Comparison of ENCODE assay signal across 19 cellular contexts in genomic region chr3:120646771-120647449, GRCh38. TPM values are rescaled to one million over a fixed set of nuclear protein-coding genes. Genes with fewer than 3 reads are reported as not detected.
"Had no signal": no experiment of that assay in that cellular context is flagged by ENCODE, and none has a peak within 500 bp of the region (broad histone marks: within the 10 kb centered on the region; RNA-seq: fewer than 3 reads in every experiment).

No MANE protein-coding gene starts in this region.

- H3K27me3 ChIP-seq: adrenal gland, thyroid gland, vagina had no signal

- H3K27ac Mint-ChIP-seq: effector memory CD8-positive, alpha-beta T cell; natural killer cell treated with Interleukin-12 subunit alpha and Interleukin-12 subunit beta and Interleukin-15 and Interleukin-18, amount 100 ng/mL, for 72 hours; T-cell had no signal

- H3K9me3 Mint-ChIP-seq: central memory CD8-positive, alpha-beta T cell; effector memory CD8-positive, alpha-beta T cell; natural killer cell treated with Interleukin-12 subunit alpha and Interleukin-12 subunit beta and Interleukin-15 and Interleukin-18, amount 100 ng/mL, for 72 hours; stimulated activated naive CD8-positive, alpha-beta T cell treated with anti-CD3 and anti-CD28 coated beads, Interleukin-15, amount 100 ng/mL, for 72 hours; T-cell had no signal

- H3K9me3 ChIP-seq: adrenal gland, mucosa of descending colon, psoas muscle, thyroid gland, vagina had no signal

- H3K4me3 ChIP-seq: adrenal gland, mucosa of descending colon, psoas muscle, thyroid gland, vagina had no signal

- ATAC-seq: effector memory CD8-positive, alpha-beta T cell; mucosa of descending colon; natural killer cell treated with Interleukin-12 subunit alpha and Interleukin-12 subunit beta and Interleukin-15 and Interleukin-18, amount 100 ng/mL, for 72 hours; stimulated activated naive CD8-positive, alpha-beta T cell treated with anti-CD3 and anti-CD28 coated beads, Interleukin-15, amount 100 ng/mL, for 72 hours; T-cell had no signal

- H3K36me3 ChIP-seq: adrenal gland, vagina had no signal

- H3K4me1 Mint-ChIP-seq: central memory CD8-positive, alpha-beta T cell; stimulated activated naive CD8-positive, alpha-beta T cell treated with anti-CD3 and anti-CD28 coated beads, Interleukin-15, amount 100 ng/mL, for 72 hours; T-cell had no signal

- DNase-seq: activated CD4-positive, CD25-positive, alpha-beta regulatory T cell; activated naive CD4-positive, alpha-beta T cell treated with anti-CD3 and anti-CD28 coated beads, Interleukin-2, amount 50 U/mL, for 16 hours; activated T-cell treated with anti-CD3 and anti-CD28 coated beads, Interleukin-2, amount 50 U/mL, for 1 hour; adrenal gland; effector memory CD8-positive, alpha-beta T cell; hippocampal formation; kidney glomerular epithelial cell; mucosa of descending colon; psoas muscle; stimulated activated CD4-positive, alpha-beta T cell treated with anti-CD3 and anti-CD28 coated beads, Interleukin-15, amount 100 ng/mL, for 24 hours; stimulated activated CD4-positive, alpha-beta T cell treated with anti-CD3 and anti-CD28 coated beads, Interleukin-4, amount 100 ng/mL, for 4 hours; stimulated activated naive CD8-positive, alpha-beta T cell treated with anti-CD3 and anti-CD28 coated beads, Interleukin-15, amount 100 ng/mL, for 72 hours; T-cell; T1000; thyroid gland had no signal

- H3K4me1 ChIP-seq: psoas muscle, vagina had no signal

- H3K27me3 Mint-ChIP-seq: stimulated activated naive CD8-positive, alpha-beta T cell treated with anti-CD3 and anti-CD28 coated beads, Interleukin-15, amount 100 ng/mL, for 72 hours; T-cell had no signal

- H3K27ac ChIP-seq: adrenal gland, epithelial cell of prostate, psoas muscle, thyroid gland, vagina had no signal

- H3K36me3 Mint-ChIP-seq: natural killer cell treated with Interleukin-12 subunit alpha and Interleukin-12 subunit beta and Interleukin-15 and Interleukin-18, amount 100 ng/mL, for 72 hours; T-cell had no signal

- H3K4me3 Mint-ChIP-seq: central memory CD8-positive, alpha-beta T cell; effector memory CD8-positive, alpha-beta T cell; natural killer cell treated with Interleukin-12 subunit alpha and Interleukin-12 subunit beta and Interleukin-15 and Interleukin-18, amount 100 ng/mL, for 72 hours; stimulated activated naive CD8-positive, alpha-beta T cell treated with anti-CD3 and anti-CD28 coated beads, Interleukin-15, amount 100 ng/mL, for 72 hours; T-cell had no signal

RNA-seq across cellular contexts. Expression of gene HGD, which starts 35.1 kb away (rescaled TPM):
- total RNA-seq: vagina had no signal
